In genomic region chr15:75425966-75426500, GRCh38 we compare ENCODE assay signal across 32 cellular contexts. TPM values are rescaled to one million over a fixed set of nuclear protein-coding genes. Genes with fewer than 3 reads are reported as not detected.
DNase-seq lines count a peak whose midpoint lies in the region; ATAC-seq and TF ChIP-seq lines count a peak whose summit lies in the region.
"Had no signal": no experiment of that assay in that cellular context is flagged by ENCODE, and none has a peak within 500 bp of the region (broad histone marks: within the 10 kb centered on the region; RNA-seq: fewer than 3 reads in every experiment).

No MANE protein-coding gene starts in this region.

- 72 to 79% methylated on average over 3 of the region's 3 CpGs for WGBS in tibial nerve, 2 donors

- H3K27ac ChIP-seq in 22Rv1 (peak overlapping the region; percentile 27), HEK293 (ENCODE audit: extremely low read depth, low read depth, low read length) (no peak overlapping the region), tibial nerve (no peak overlapping the region)
- H3K27ac ChIP-seq: breast epithelium, epithelial cell of prostate, thoracic aorta had no signal

- no peak for TF ChIP-seq POLR2A in tibial nerve (IDR thresholded peaks at IDR 0.05)

- H3K27ac Mint-ChIP-seq in activated T-helper 17 cell treated with anti-CD3 and anti-CD28 coated beads, Interleukin-2, amount 50 U/mL, for 72 hours, result peak overlapping the region; percentile 75
- H3K27ac Mint-ChIP-seq: activated CD4-positive, alpha-beta T cell treated with anti-CD3 and anti-CD28 coated beads, Interleukin-2, amount 10 ng/mL, durations not matched to agents 24 days and 14 days; activated naive CD4-positive, alpha-beta T cell treated with anti-CD3 and anti-CD28 coated beads for 36 hours; memory B cell had no signal

- no peaks in the 10 kb centered on the region for H3K27me3 ChIP-seq in tibial nerve
- H3K27me3 ChIP-seq: breast epithelium, MG63 had no signal

- H3K4me3 Mint-ChIP-seq in activated T-helper 17 cell treated with anti-CD3 and anti-CD28 coated beads, Interleukin-2, amount 50 U/mL, for 72 hours, result no peak overlapping the region
- H3K4me3 Mint-ChIP-seq: activated CD4-positive, alpha-beta T cell treated with anti-CD3 and anti-CD28 coated beads, Interleukin-2, amount 10 ng/mL, durations not matched to agents 24 days and 14 days; activated naive CD4-positive, alpha-beta T cell treated with anti-CD3 and anti-CD28 coated beads for 36 hours; activated T-helper 1 cell treated with anti-CD3 and anti-CD28 coated beads, Interleukin-12 subunit alpha, Interleukin-12 subunit beta, Interleukin-2, Interleukin-4 antibody, amounts not matched to agents 30 ng/mL and 10 ng/mL and 1 ng/mL, durations not matched to agents 14 hours and 24 hours and 36 hours; CD8-positive, alpha-beta T cell; memory B cell; stimulated activated naive CD8-positive, alpha-beta T cell treated with anti-CD3 and anti-CD28 coated beads, Interleukin-15, amount 100 ng/mL, for 72 hours had no signal

- H3K4me1 Mint-ChIP-seq in activated T-helper 17 cell treated with anti-CD3 and anti-CD28 coated beads, Interleukin-2, amount 50 U/mL, for 72 hours, result peaks cover 15% of the 10 kb centered on the region
- H3K4me1 Mint-ChIP-seq: memory B cell had no signal

- H3K27me3 Mint-ChIP-seq in activated T-helper 17 cell treated with anti-CD3 and anti-CD28 coated beads, Interleukin-2, amount 50 U/mL, for 72 hours, result no peaks in the 10 kb centered on the region
- H3K27me3 Mint-ChIP-seq: activated CD4-positive, alpha-beta T cell treated with anti-CD3 and anti-CD28 coated beads, Interleukin-2, amount 10 ng/mL, durations not matched to agents 24 days and 14 days; memory B cell; stimulated activated naive CD8-positive, alpha-beta T cell treated with anti-CD3 and anti-CD28 coated beads, Interleukin-15, amount 100 ng/mL, for 72 hours had no signal

- TF ChIP-seq EP300 in tibial nerve (IDR thresholded peaks at IDR 0.05), result no peak

- H3K9me3 ChIP-seq in HEK293 (ENCODE audit: control insufficient read depth, insufficient read depth, low read depth, low read length) (no peaks in the 10 kb centered on the region), tibial nerve (no peaks in the 10 kb centered on the region)
- H3K9me3 ChIP-seq: breast epithelium, MG63, SK-N-SH, thoracic aorta had no signal

- CTCF ChIA-PET in HEK293 (lab: Yijun Ruan, JAX), result interaction anchor here (1.0 kb wide), 1 partner anchor 28 kb away, joined by 3 read pairs; no protein-coding TSS in a partner anchor

- no peaks in the 10 kb centered on the region for H3K9me3 Mint-ChIP-seq in activated T-helper 17 cell treated with anti-CD3 and anti-CD28 coated beads, Interleukin-2, amount 50 U/mL, for 72 hours
- H3K9me3 Mint-ChIP-seq: activated CD4-positive, alpha-beta T cell treated with anti-CD3 and anti-CD28 coated beads, Interleukin-2, amount 10 ng/mL, durations not matched to agents 24 days and 14 days; activated naive CD4-positive, alpha-beta T cell treated with anti-CD3 and anti-CD28 coated beads for 36 hours; activated T-helper 1 cell treated with anti-CD3 and anti-CD28 coated beads, Interleukin-12 subunit alpha, Interleukin-12 subunit beta, Interleukin-2, Interleukin-4 antibody, amounts not matched to agents 30 ng/mL and 10 ng/mL and 1 ng/mL, durations not matched to agents 14 hours and 24 hours and 36 hours; CD8-positive, alpha-beta T cell; memory B cell; stimulated activated naive CD8-positive, alpha-beta T cell treated with anti-CD3 and anti-CD28 coated beads, Interleukin-15, amount 100 ng/mL, for 72 hours had no signal

- H3K36me3 Mint-ChIP-seq in activated T-helper 17 cell treated with anti-CD3 and anti-CD28 coated beads, Interleukin-2, amount 50 U/mL, for 72 hours (ENCODE audit: low read depth), result peaks cover 100% of the 10 kb centered on the region

- TF ChIP-seq CTCF in 22Rv1 (IDR thresholded peaks at IDR 0.05), result no peak
- 0 out of 2 replicates have a peak, but pooled peaks have one; percentile 18 for TF ChIP-seq CTCF in HEK293 (tag by site-specific recombination; IDR thresholded peaks at IDR 0.05)
- TF ChIP-seq CTCF in tibial nerve (IDR thresholded peaks at IDR 0.05), result no peak

- H3K4me3 ChIP-seq in HEK293 (ENCODE audit: low read depth, low read length), result no peak overlapping the region
- no peak overlapping the region for H3K4me3 ChIP-seq in tibial nerve
- H3K4me3 ChIP-seq: breast epithelium, GM12878, K562, MG63, thoracic aorta had no signal

- peaks cover 61 to 87% of the 10 kb centered on the region in 2 experiments for H3K36me3 ChIP-seq in HEK293 (ENCODE audit: control insufficient read depth in 2 of 2, insufficient read depth in 1 of 2, low read length in 2 of 2)
- H3K36me3 ChIP-seq in tibial nerve, result peaks cover 0 to 77% (median 0%) of the 10 kb centered on the region in 3 donors

- POLR2A ChIA-PET in HEK293 (lab: Yijun Ruan, JAX), result no interaction called here

- DNase-seq in NCI-H82 (lab: John Stamatoyannopoulos, UW) (peak; percentile 78), NCI-H82 treated with DMSO at 0.1 percent for 48 hours (lab: John Stamatoyannopoulos, UW; ENCODE audit: unreplicated experiment) (no peak), tibial nerve (ENCODE audit: low spot score in 2 of 2) (no peak), AG20443 (ENCODE audit: low spot score) (no peak)
- DNase-seq: activated CD4-positive, alpha-beta T cell treated with anti-CD3 and anti-CD28 coated beads, Interleukin-2, amount 10 ng/mL, durations not matched to agents 24 days and 14 days; activated naive CD4-positive, alpha-beta T cell treated with anti-CD3 and anti-CD28 coated beads for 36 hours; AML-193; amygdala; CD8-positive, alpha-beta T cell; DMS 273 treated with DMSO at 0.1 percent for 48 hours; EL; glutamatergic neuron; MG63; NCI-H1930; NCI-H524 treated with DMSO at 0.1 percent for 48 hours; SK-N-SH; small intestine; stimulated activated CD4-positive, alpha-beta T cell treated with anti-CD3 and anti-CD28 coated beads, Interleukin-1b, Interleukin-23, amount 100 ng/mL, for 48 hours; stimulated activated naive CD8-positive, alpha-beta T cell treated with anti-CD3 and anti-CD28 coated beads, Interleukin-15, amount 100 ng/mL, for 72 hours had no signal

- no peak for ATAC-seq in activated T-helper 17 cell treated with anti-CD3 and anti-CD28 coated beads, Interleukin-2, amount 50 U/mL, for 72 hours (replicated peaks)
- no peak for ATAC-seq in GM19328 (IDR thresholded peaks at IDR 0.05; ENCODE audit: unreplicated experiment)
- ATAC-seq: CD8-positive, alpha-beta T cell; GM12878; K562; left lobe of liver; Right ventricle myocardium inferior; stimulated activated naive CD8-positive, alpha-beta T cell treated with anti-CD3 and anti-CD28 coated beads, Interleukin-15, amount 100 ng/mL, for 72 hours had no signal

- H3K4me1 ChIP-seq in HEK293 (ENCODE audit: control insufficient read depth, insufficient read depth, low read length) (0 out of 2 replicates have a peak, but pooled peaks cover 2% of the 10 kb centered on the region), tibial nerve (no peaks in the 10 kb centered on the region)
- H3K4me1 ChIP-seq: breast epithelium had no signal

TF ChIP-seq in HEK293, 187 proteins besides CTCF, POLR2A, EP300 and RAD21 (continues in another document):
- TF ChIP-seq MZF1 (tag by site-specific recombination; IDR thresholded peaks at IDR 0.05; ENCODE audit: borderline replicate concordance), result no peak
- no peak for TF ChIP-seq ZNF2 (tag by site-specific recombination; IDR thresholded peaks at IDR 0.05)
- TF ChIP-seq ZNF341 (tag by site-specific recombination; IDR thresholded peaks at IDR 0.05; ENCODE audit: low read depth), result no peak
- no peak for TF ChIP-seq ZBTB48 (tag by site-specific recombination; IDR thresholded peaks at IDR 0.05)
- TF ChIP-seq PRDM6 (tag by site-specific recombination; IDR thresholded peaks at IDR 0.05), result peak; percentile 90
- TF ChIP-seq KLF7 (tag by site-specific recombination; IDR thresholded peaks at IDR 0.05; ENCODE audit: borderline replicate concordance), result no peak

RNA-seq across cellular contexts. Expression of gene SIN3A, which starts 25.5 kb away (rescaled TPM):
- 10 to 100 TPM; 82.3 to 96.6 TPM for total RNA-seq in activated T-helper 17 cell treated with anti-CD3 and anti-CD28 coated beads, Interleukin-2, amount 50 U/mL, for 72 hours
- total RNA-seq in tibial nerve, result 10 to 100 TPM; 40.2 to 59.4 (median 43.1) TPM

RNA-seq across cellular contexts. Expression of gene MAN2C1, which starts 57.6 kb away (rescaled TPM):
- 100 to 1,000 TPM; 114 to 245 TPM for total RNA-seq in activated T-helper 17 cell treated with anti-CD3 and anti-CD28 coated beads, Interleukin-2, amount 50 U/mL, for 72 hours
- total RNA-seq in tibial nerve, result 100 to 1,000 TPM; 319 to 781 (median 366) TPM
